In the genomic region with DNA sequence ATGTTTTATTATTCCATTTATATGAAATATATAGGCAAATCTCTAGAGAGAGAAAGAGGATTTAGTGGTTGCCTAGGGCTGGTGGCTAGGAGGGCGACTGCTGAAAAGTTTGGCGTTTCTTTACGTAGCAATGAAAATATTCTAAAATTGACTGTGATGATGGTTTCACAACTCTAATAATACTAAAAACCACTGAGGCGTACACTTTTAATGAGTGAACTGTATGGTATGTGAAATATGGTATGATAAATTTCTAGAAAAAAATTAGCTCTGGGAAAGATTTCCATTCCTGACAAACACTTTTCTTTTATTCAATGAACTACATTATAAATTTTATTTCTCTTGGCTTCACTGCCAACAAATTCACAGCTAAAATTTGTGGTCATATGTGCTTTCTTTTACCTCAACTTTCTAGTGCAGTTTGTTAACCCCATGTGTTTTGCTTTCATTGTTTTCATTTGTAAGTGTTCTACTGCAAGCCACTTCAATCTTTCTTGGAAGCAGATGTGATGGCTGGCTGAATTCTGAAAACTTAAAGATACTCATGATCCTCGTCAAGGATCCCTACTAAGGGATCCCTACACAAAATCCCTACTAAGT, we compare ENCODE assay signal across 25 cellular contexts. TPM values are rescaled to one million over a fixed set of nuclear protein-coding genes. Genes with fewer than 3 reads are reported as not detected.
DNase-seq lines count a peak whose midpoint lies in the region; ATAC-seq, FAIRE-seq and TF ChIP-seq lines count a peak whose summit lies in the region.
"Had no signal": no experiment of that assay in that cellular context is flagged by ENCODE, and none has a peak within 500 bp of the region (broad histone marks: within the 10 kb centered on the region; RNA-seq: fewer than 3 reads in every experiment).

No MANE protein-coding gene starts in this region.

- DNase-seq in GM12878 (ENCODE audit: low read depth, low spot score) (no peak), hepatic stellate cell (ENCODE audit: low spot score) (peak; percentile 8), T1000 (lab: John Stamatoyannopoulos, UW) (no peak)
- DNase-seq: 8988T; activated CD4-positive, alpha-beta memory T cell treated with anti-CD3 and anti-CD28 coated beads, Interleukin-2, amount 10 ng/mL, durations not matched to agents 7 days and 5 days; activated naive CD8-positive, alpha-beta T cell treated with anti-CD3 and anti-CD28 coated beads for 36 hours; BE2C; DMS53; GF-D8; glutamatergic neuron; NCI-H1436 treated with DMSO at 0.1 percent for 48 hours; NCI-H510A treated with DMSO at 0.1 percent for 48 hours; NK-92 treated with Interleukin-12 subunit alpha and Interleukin-12 subunit beta, amount 100 ng/mL, for 24 hours; SHP77 treated with DMSO at 0.1 percent for 48 hours; stimulated activated CD8-positive, alpha-beta memory T cell treated with anti-CD3 and anti-CD28 coated beads, Interleukin-4, amount 100 ng/mL, for 48 hours; upper lobe of right lung had no signal

- H3K4me3 ChIP-seq in ACC112 (ENCODE audit: low read depth, low read length) (no peak overlapping the region), HEK293 (ENCODE audit: low read depth, low read length) (no peak overlapping the region), GM12878 (no peak overlapping the region)
- H3K4me3 ChIP-seq: coronary artery, HAP-1, neural progenitor cell, upper lobe of right lung had no signal

- H3K27me3 ChIP-seq in ACC112 (ENCODE audit: insufficient read depth, low read length): no peaks in the 10 kb centered on the region
- no peaks in the 10 kb centered on the region for H3K27me3 ChIP-seq in GM12878 (replicated peaks in 1 of 2; ENCODE audit: control insufficient read depth in 2 of 2, insufficient read depth in 2 of 2, low read length in 1 of 2)
- H3K27me3 ChIP-seq: BE2C, neural progenitor cell, upper lobe of right lung had no signal

- POLR2A ChIA-PET in HEK293 (lab: Yijun Ruan, JAX): no interaction called here
- POLR2A ChIA-PET in GM12878 (lab: Charles Lee): no interaction called here

- peaks cover 37% of the 10 kb centered on the region for H3K79me2 ChIP-seq in ACC112 (ENCODE audit: control insufficient read depth, insufficient read depth, low read length, unreplicated experiment)
- peaks cover 27% of the 10 kb centered on the region for H3K79me2 ChIP-seq in GM12878 (ENCODE audit: control insufficient read depth, insufficient read depth, low read length)

- no peak for TF ChIP-seq POLR2A in GM12878 (IDR thresholded peaks at IDR 0.05; ENCODE audit: low read depth, low read length)

- peak in 1 of 2 experiments; percentile 61; a peak in 1 of 4 replicates for TF ChIP-seq EP300 in GM12878 (IDR thresholded peaks at IDR 0.05; ENCODE audit: borderline replicate concordance in 1 of 2, control insufficient read depth in 1 of 2, low read depth in 2 of 2, low read length in 2 of 2)

- BruUV-seq in GM12878 (replicated peaks; lab: Mats Ljungman, UMichigan): no TSS peak

- ATAC-seq in GM12878: peak; percentile 90
- no peak for ATAC-seq in GM19328 (IDR thresholded peaks at IDR 0.05; ENCODE audit: unreplicated experiment)
- no peak for ATAC-seq in HG03565 (IDR thresholded peaks at IDR 0.05; ENCODE audit: unreplicated experiment)
- no peak for ATAC-seq in GM19455 (IDR thresholded peaks at IDR 0.05; ENCODE audit: unreplicated experiment)
- ATAC-seq: esophagus mucosa, upper lobe of right lung had no signal

- peak overlapping the region; percentile 67 for H3K27ac ChIP-seq in ACC112 (ENCODE audit: low read depth, low read length)
- no peak overlapping the region for H3K27ac ChIP-seq in HEK293 (ENCODE audit: extremely low read depth, low read depth, low read length)
- H3K27ac ChIP-seq in GM12878 (ENCODE audit: control insufficient read depth, insufficient read depth): no peak overlapping the region
- H3K27ac ChIP-seq: coronary artery, neural progenitor cell, upper lobe of right lung had no signal

- H2AFZ ChIP-seq in ACC112 (ENCODE audit: low read length, unreplicated experiment) (no peak overlapping the region), GM12878 (ENCODE audit: control insufficient read depth, low read depth, low read length) (no peak overlapping the region)
- H2AFZ ChIP-seq: neural progenitor cell had no signal

- no peak overlapping the region for H3K4me2 ChIP-seq in GM12878 (ENCODE audit: control insufficient read depth, insufficient read depth)
- H3K4me2 ChIP-seq: neural progenitor cell had no signal

- peaks cover 11% of the 10 kb centered on the region for H3K4me1 ChIP-seq in ACC112 (ENCODE audit: control insufficient read depth, insufficient read depth, low read length, unreplicated experiment)
- H3K4me1 ChIP-seq in HEK293 (ENCODE audit: control insufficient read depth, insufficient read depth, low read length): peaks cover 3% of the 10 kb centered on the region; the same call in 1 of the 2 replicates
- no peaks in the 10 kb centered on the region for H3K4me1 ChIP-seq in GM12878 (ENCODE audit: control insufficient read depth, insufficient read depth, low read length)
- H3K4me1 ChIP-seq: BE2C, HAP-1, neural progenitor cell, upper lobe of right lung had no signal

- TF ChIP-seq CTCF in HEK293 (tag by site-specific recombination; IDR thresholded peaks at IDR 0.05): no peak
- TF ChIP-seq CTCF in GM12878 (IDR thresholded peaks at IDR 0.05 in 2 of 3, conservative IDR thresholded peaks at IDR 0.05 in 1 of 3; ENCODE audit: control insufficient read depth in 2 of 3, extremely low read depth in 1 of 3, insufficient read depth in 1 of 3, low read depth in 3 of 3, low read length in 3 of 3): no peak

- H3K9me3 ChIP-seq in HEK293 (ENCODE audit: control insufficient read depth, insufficient read depth, low read depth, low read length): no peaks in the 10 kb centered on the region
- H3K9me3 ChIP-seq in GM12878 (replicated peaks; ENCODE audit: control insufficient read depth, insufficient read depth, low read length): no peaks in the 10 kb centered on the region
- H3K9me3 ChIP-seq: BE2C, HAP-1, upper lobe of right lung had no signal

- TF ChIP-seq RAD21 in GM12878 (IDR thresholded peaks at IDR 0.05; ENCODE audit: insufficient read depth, low read depth, low read length): no peak

- no peaks in the 10 kb centered on the region for H4K20me1 ChIP-seq in GM12878 (ENCODE audit: control insufficient read depth, insufficient read depth)

- H3K9ac ChIP-seq in GM12878 (ENCODE audit: control insufficient read depth, insufficient read depth, low read length): no peak overlapping the region
- H3K9ac ChIP-seq: neural progenitor cell had no signal

- RAD21 ChIA-PET in GM12878 (lab: Charles Lee; ENCODE audit: unreplicated experiment): no interaction called here

- 94% methylated on average over 5 of the region's 5 CpGs for WGBS in GM12878 (ENCODE audit: insufficient coverage, insufficient replicate concordance, low lambda C conversion rate, missing lambda C conversion rate)

- in situ Hi-C loops in GM12878 (cut with MboI): no loop called here

- CTCF ChIA-PET in HEK293 (lab: Yijun Ruan, JAX) (interaction anchor here (0.5 to 0.6 kb wide), 2 partner anchors 85 to 592 kb away, joined by 3 to 5 read pairs; no protein-coding TSS in a partner anchor), GM12878 (lab: Yijun Ruan, JAX) (interaction anchor here (0.7 kb wide), 1 partner anchor 26 kb away, joined by 5 read pairs; no protein-coding TSS in a partner anchor)

- intact Hi-C loops in GM12878 (cut with micrococcal nuclease; ENCODE audit: unreplicated experiment): no loop called here

- FAIRE-seq in GM12878 (lab: Jason Lieb, UNC): no peak

- H3K36me3 ChIP-seq in ACC112 (ENCODE audit: insufficient read depth, low read length) (peaks cover 19% of the 10 kb centered on the region), HEK293 (ENCODE audit: control insufficient read depth in 2 of 2, insufficient read depth in 1 of 2, low read length in 2 of 2) (peaks cover 0 to 34% of the 10 kb centered on the region in 2 experiments; a peak in 2 of 3 replicates), GM12878 (ENCODE audit: control insufficient read depth in 2 of 2, insufficient read depth in 2 of 2, low read length in 1 of 2) (peaks cover 2 to 6% of the 10 kb centered on the region in 2 experiments; a peak in 3 of 4 replicates)

- SMC1A ChIA-PET in GM12878 (lab: Charles Lee; ENCODE audit: uncharacterized antibody, unreplicated experiment): interaction anchor here (0.6 to 1.6 kb wide), 4 partner anchors 10 to 132 kb away, joined by 3 read pairs; no protein-coding TSS in a partner anchor

TF ChIP-seq in HEK293, 187 proteins besides CTCF, POLR2A, EP300 and RAD21 (continues in another document):
- TF ChIP-seq ZNF473 (tag by site-specific recombination; IDR thresholded peaks at IDR 0.05): no peak
- TF ChIP-seq ZNF629 (tag by site-specific recombination; IDR thresholded peaks at IDR 0.05): peak; percentile 19; the same call in 1 of the 2 replicates
- no peak for TF ChIP-seq ZNF600 (tag by site-specific recombination; IDR thresholded peaks at IDR 0.05)
- TF ChIP-seq ZNF701 (tag by site-specific recombination; IDR thresholded peaks at IDR 0.05): no peak
- TF ChIP-seq ZEB2 (tag by site-specific recombination; IDR thresholded peaks at IDR 0.05): peak; percentile 25; the same call in 1 of the 2 replicates

RNA-seq across cellular contexts. Expression of a gene that starts 11.1 kb away (rescaled TPM):
- total RNA-seq in GM12878 (2013; cell fraction: nucleolus; rRNA removed): 43.3 and 47.0 TPM in 2 replicates
- total RNA-seq in GM12878 (2014; rRNA removed): 16.1 and 18.6 TPM in 2 replicates
- total RNA-seq in GM12878 (2014; rRNA removed; fragmentation: Illumina TruSeq; extraction: Trizol): 27.5 and 29.7 TPM in 2 replicates
- 37.7 and 42.8 TPM in 2 replicates for total RNA-seq in GM12878 (2021)
- 11.3 TPM for polyA plus RNA-seq in GM12878 (2011; ENCODE audit: low read depth)
- 10.0 and 12.3 TPM in 2 replicates for polyA plus RNA-seq in GM12878 (2011; rRNA removed)
- polyA plus RNA-seq in GM12878 (2011; cell fraction: cytosol; rRNA removed): 4.8 and 5.6 TPM in 2 replicates
- polyA plus RNA-seq in GM12878 (2011; cell fraction: nucleus; rRNA removed): 7.9 and 15.9 TPM in 2 replicates
- 22.4 and 23.1 TPM in 2 replicates for polyA plus RNA-seq in GM12878 (2012)
- polyA plus RNA-seq in GM12878 (2014; fragmentation: Illumina TruSeq; extraction: Trizol): 50.0 and 62.5 TPM in 2 replicates
- polyA plus RNA-seq in GM12878 (2014; fragmentation: Nextera tagmentation; extraction: Ambion mirVana): 10 to 100 TPM; 18.7 to 23.4 TPM
- 16.9 and 19.5 TPM in 2 replicates for polyA plus RNA-seq in GM12878 (2014; rRNA removed)
- 10 to 100 TPM; 52.5 to 55.9 TPM for polyA plus RNA-seq in GM12878 (2016; fragmentation: Nextera tagmentation; extraction: Ambion mirVana)
- polyA minus RNA-seq in GM12878 (2011; rRNA and poly(A)+ RNA removed): 8.0 and 16.0 TPM in 2 replicates
- polyA minus RNA-seq in GM12878 (2011; cell fraction: cytosol; rRNA and poly(A)+ RNA removed): 4.1 and 6.3 TPM in 2 replicates
- 9.8 and 15.8 TPM in 2 replicates for polyA minus RNA-seq in GM12878 (2011; cell fraction: nucleus; rRNA and poly(A)+ RNA removed)
